14 cellular contexts compared by ENCODE assay signal in the genomic region with DNA sequence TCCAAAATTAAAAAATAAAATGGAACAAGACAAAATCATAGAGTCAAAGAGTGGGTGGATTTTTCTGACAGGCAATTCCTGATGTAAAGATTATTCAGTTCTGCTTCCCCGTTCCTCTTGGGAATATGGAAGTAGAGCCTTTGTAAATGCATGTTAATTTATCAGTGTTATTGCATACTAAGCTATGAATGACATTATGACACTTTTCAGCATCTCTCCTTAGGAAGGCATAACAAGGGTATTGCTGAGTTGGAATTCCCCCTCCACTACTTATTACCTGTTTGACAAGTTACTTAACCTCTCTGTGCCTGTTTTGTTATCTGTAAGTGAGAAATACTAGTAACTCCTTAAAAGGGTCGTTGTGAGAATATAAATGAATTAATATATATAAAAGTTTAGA.
"Had no signal": no experiment of that assay in that cellular context is flagged by ENCODE, and none has a peak within 500 bp of the region (broad histone marks: within the 10 kb centered on the region; RNA-seq: fewer than 3 reads in every experiment).

No MANE protein-coding gene starts in this region.

- H3K36me3 ChIP-seq: gastroesophageal sphincter, neutrophil, upper lobe of right lung had no signal

- H3K27ac ChIP-seq: neutrophil, upper lobe of right lung had no signal

- ATAC-seq: activated CD4-positive, CD25-positive, alpha-beta regulatory T cell treated with anti-CD3 and anti-CD28 coated beads, Interleukin-2, amount 50 U/mL, for 24 hours; left lobe of liver; naive thymus-derived CD4-positive, alpha-beta T cell had no signal

- DNase-seq: activated naive CD8-positive, alpha-beta T cell treated with anti-CD3 and anti-CD28 coated beads for 36 hours; erythroblast; mammary epithelial cell; naive thymus-derived CD4-positive, alpha-beta T cell; stimulated activated CD4-positive, alpha-beta T cell treated with anti-CD3 and anti-CD28 coated beads, Interleukin-4, amount 100 ng/mL, for 4 hours; stimulated activated CD8-positive, alpha-beta memory T cell treated with anti-CD3 and anti-CD28 coated beads, Interleukin-4, amount 100 ng/mL, for 48 hours; stimulated activated naive CD4-positive, alpha-beta T cell treated with Interleukin-2 at 50 U/mL for 16 hours; upper lobe of right lung had no signal

- H3K4me3 ChIP-seq: gastroesophageal sphincter, mucosa of descending colon, skin epidermis, upper lobe of right lung had no signal

- H3K4me1 ChIP-seq: upper lobe of right lung had no signal

- H3K9me3 ChIP-seq: gastroesophageal sphincter, mucosa of descending colon, neutrophil, upper lobe of right lung had no signal

- H3K27me3 ChIP-seq: gastroesophageal sphincter, neutrophil, upper lobe of right lung had no signal
